1 cellular context compared by ENCODE assay signal in genomic region chr17:81821603-81822311, GRCh38.
TF ChIP-seq lines count a peak whose summit lies in the region.

No MANE protein-coding gene starts in this region.

TF ChIP-seq in K562, 482 proteins besides CTCF, POLR2A, EP300 and RAD21 (continued from another document and continues in another):
- TF ChIP-seq TSHZ1 (CRISPR knock-in tag; IDR thresholded peaks at IDR 0.05) (no peak; the same call in 1 of the 2 replicates), NONO (IDR thresholded peaks at IDR 0.05; ENCODE audit: low read depth in 2 of 2, low read length in 1 of 2) (peak in 1 of 2 experiments; percentile 25; a peak in 1 of 4 replicates), ZNF197 (CRISPR knock-in tag; IDR thresholded peaks at IDR 0.05; ENCODE audit: low read depth) (peak; percentile 80), SRSF1 (IDR thresholded peaks at IDR 0.05; ENCODE audit: low read depth, low read length) (no peak), ZHX1 (conservative IDR thresholded peaks at IDR 0.05; ENCODE audit: low read length) (no peak), GATAD2A (IDR thresholded peaks at IDR 0.05) (peak; percentile 71; the same call in 1 of the 2 replicates), ATF2 (CRISPR knock-in tag; IDR thresholded peaks at IDR 0.05) (no peak), MYNN (IDR thresholded peaks at IDR 0.05) (peak; percentile 80; the same call in 1 of the 2 replicates), MYNN (CRISPR knock-in tag; IDR thresholded peaks at IDR 0.05) (no peak), NCOA4 (IDR thresholded peaks at IDR 0.05; ENCODE audit: partially characterized antibody) (no peak), ZNF764 (CRISPR knock-in tag; IDR thresholded peaks at IDR 0.05; ENCODE audit: low read depth) (no peak), NCOA6 (IDR thresholded peaks at IDR 0.05) (no peak), NELFE (IDR thresholded peaks at IDR 0.05; ENCODE audit: insufficient read depth, insufficient read length) (no peak), NFRKB (IDR thresholded peaks at IDR 0.05; ENCODE audit: low read depth) (peak; percentile 88), ZBTB12 (CRISPR knock-in tag; IDR thresholded peaks at IDR 0.05) (no peak), KLF13 (tag; IDR thresholded peaks at IDR 0.05; ENCODE audit: borderline replicate concordance, low read depth) (no peak), ZNF583 (CRISPR knock-in tag; IDR thresholded peaks at IDR 0.05) (peak; percentile 78), MTA2 (IDR thresholded peaks at IDR 0.05; ENCODE audit: low read depth) (no peak), CBFA2T2 (conservative IDR thresholded peaks at IDR 0.05) (no peak), RBM39 (optimal IDR thresholded peaks at IDR 0.05; ENCODE audit: low read depth, low read length) (no peak), CBFB (CRISPR knock-in tag; IDR thresholded peaks at IDR 0.05) (no peak), RFX1 (IDR thresholded peaks at IDR 0.05) (no peak), FOS (IDR thresholded peaks at IDR 0.05; ENCODE audit: extremely low read depth, insufficient read length) (no peak), ZNF253 (CRISPR knock-in tag; conservative IDR thresholded peaks at IDR 0.05) (no peak), HINFP (tag; conservative IDR thresholded peaks at IDR 0.05; ENCODE audit: low read depth) (peak; percentile 62; the same call in 1 of the 2 replicates), MAFG (tag; conservative IDR thresholded peaks at IDR 0.05) (no peak), GABPA (tag; conservative IDR thresholded peaks at IDR 0.05; ENCODE audit: low read depth) (peak; percentile 79), RBM22 (IDR thresholded peaks at IDR 0.05; ENCODE audit: low read depth, low read length, poor library complexity, severe bottlenecking) (no peak), ZC3H4 (CRISPR knock-in tag; IDR thresholded peaks at IDR 0.05; ENCODE audit: borderline replicate concordance) (no peak), MTF1 (CRISPR knock-in tag; IDR thresholded peaks at IDR 0.05; ENCODE audit: borderline replicate concordance) (no peak), GABPB2 (CRISPR knock-in tag; conservative IDR thresholded peaks at IDR 0.05) (no peak; the same call in 1 of the 2 replicates), EWSR1 (IDR thresholded peaks at IDR 0.05; ENCODE audit: borderline replicate concordance, low read depth, partially characterized antibody) (no peak), MXI1 (IDR thresholded peaks at IDR 0.05; ENCODE audit: low read depth, low read length) (0 out of 2 replicates have a peak, but pooled peaks have one; percentile 17)
- TF ChIP-seq, protein P1, sequence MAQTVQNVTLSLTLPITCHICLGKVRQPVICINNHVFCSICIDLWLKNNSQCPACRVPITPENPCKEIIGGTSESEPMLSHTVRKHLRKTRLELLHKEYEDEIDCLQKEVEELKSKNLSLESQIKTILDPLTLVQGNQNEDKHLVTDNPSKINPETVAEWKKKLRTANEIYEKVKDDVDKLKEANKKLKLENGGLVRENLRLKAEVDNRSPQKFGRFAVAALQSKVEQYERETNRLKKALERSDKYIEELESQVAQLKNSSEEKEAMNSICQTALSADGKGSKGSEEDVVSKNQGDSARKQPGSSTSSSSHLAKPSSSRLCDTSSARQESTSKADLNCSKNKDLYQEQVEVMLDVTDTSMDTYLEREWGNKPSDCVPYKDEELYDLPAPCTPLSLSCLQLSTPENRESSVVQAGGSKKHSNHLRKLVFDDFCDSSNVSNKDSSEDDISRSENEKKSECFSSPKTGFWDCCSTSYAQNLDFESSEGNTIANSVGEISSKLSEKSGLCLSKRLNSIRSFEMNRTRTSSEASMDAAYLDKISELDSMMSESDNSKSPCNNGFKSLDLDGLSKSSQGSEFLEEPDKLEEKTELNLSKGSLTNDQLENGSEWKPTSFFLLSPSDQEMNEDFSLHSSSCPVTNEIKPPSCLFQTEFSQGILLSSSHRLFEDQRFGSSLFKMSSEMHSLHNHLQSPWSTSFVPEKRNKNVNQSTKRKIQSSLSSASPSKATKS (CRISPR knock-in tag; IDR thresholded peaks at IDR 0.05): no peak
- TF ChIP-seq, protein P2, sequence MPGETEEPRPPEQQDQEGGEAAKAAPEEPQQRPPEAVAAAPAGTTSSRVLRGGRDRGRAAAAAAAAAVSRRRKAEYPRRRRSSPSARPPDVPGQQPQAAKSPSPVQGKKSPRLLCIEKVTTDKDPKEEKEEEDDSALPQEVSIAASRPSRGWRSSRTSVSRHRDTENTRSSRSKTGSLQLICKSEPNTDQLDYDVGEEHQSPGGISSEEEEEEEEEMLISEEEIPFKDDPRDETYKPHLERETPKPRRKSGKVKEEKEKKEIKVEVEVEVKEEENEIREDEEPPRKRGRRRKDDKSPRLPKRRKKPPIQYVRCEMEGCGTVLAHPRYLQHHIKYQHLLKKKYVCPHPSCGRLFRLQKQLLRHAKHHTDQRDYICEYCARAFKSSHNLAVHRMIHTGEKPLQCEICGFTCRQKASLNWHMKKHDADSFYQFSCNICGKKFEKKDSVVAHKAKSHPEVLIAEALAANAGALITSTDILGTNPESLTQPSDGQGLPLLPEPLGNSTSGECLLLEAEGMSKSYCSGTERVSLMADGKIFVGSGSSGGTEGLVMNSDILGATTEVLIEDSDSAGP (CRISPR knock-in tag; IDR thresholded peaks at IDR 0.05): no peak
- TF ChIP-seq, protein P3, sequence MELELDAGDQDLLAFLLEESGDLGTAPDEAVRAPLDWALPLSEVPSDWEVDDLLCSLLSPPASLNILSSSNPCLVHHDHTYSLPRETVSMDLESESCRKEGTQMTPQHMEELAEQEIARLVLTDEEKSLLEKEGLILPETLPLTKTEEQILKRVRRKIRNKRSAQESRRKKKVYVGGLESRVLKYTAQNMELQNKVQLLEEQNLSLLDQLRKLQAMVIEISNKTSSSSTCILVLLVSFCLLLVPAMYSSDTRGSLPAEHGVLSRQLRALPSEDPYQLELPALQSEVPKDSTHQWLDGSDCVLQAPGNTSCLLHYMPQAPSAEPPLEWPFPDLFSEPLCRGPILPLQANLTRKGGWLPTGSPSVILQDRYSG (tag; conservative IDR thresholded peaks at IDR 0.05; ENCODE audit: low read depth): peak; percentile 92; the same call in 1 of the 2 replicates
- TF ChIP-seq, protein P4, sequence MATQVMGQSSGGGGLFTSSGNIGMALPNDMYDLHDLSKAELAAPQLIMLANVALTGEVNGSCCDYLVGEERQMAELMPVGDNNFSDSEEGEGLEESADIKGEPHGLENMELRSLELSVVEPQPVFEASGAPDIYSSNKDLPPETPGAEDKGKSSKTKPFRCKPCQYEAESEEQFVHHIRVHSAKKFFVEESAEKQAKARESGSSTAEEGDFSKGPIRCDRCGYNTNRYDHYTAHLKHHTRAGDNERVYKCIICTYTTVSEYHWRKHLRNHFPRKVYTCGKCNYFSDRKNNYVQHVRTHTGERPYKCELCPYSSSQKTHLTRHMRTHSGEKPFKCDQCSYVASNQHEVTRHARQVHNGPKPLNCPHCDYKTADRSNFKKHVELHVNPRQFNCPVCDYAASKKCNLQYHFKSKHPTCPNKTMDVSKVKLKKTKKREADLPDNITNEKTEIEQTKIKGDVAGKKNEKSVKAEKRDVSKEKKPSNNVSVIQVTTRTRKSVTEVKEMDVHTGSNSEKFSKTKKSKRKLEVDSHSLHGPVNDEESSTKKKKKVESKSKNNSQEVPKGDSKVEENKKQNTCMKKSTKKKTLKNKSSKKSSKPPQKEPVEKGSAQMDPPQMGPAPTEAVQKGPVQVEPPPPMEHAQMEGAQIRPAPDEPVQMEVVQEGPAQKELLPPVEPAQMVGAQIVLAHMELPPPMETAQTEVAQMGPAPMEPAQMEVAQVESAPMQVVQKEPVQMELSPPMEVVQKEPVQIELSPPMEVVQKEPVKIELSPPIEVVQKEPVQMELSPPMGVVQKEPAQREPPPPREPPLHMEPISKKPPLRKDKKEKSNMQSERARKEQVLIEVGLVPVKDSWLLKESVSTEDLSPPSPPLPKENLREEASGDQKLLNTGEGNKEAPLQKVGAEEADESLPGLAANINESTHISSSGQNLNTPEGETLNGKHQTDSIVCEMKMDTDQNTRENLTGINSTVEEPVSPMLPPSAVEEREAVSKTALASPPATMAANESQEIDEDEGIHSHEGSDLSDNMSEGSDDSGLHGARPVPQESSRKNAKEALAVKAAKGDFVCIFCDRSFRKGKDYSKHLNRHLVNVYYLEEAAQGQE (CRISPR knock-in tag; IDR thresholded peaks at IDR 0.05; ENCODE audit: low read depth): peak; percentile 22; the same call in 1 of the 2 replicates
- TF ChIP-seq, protein P5, sequence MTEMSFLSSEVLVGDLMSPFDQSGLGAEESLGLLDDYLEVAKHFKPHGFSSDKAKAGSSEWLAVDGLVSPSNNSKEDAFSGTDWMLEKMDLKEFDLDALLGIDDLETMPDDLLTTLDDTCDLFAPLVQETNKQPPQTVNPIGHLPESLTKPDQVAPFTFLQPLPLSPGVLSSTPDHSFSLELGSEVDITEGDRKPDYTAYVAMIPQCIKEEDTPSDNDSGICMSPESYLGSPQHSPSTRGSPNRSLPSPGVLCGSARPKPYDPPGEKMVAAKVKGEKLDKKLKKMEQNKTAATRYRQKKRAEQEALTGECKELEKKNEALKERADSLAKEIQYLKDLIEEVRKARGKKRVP (CRISPR knock-in tag; IDR thresholded peaks at IDR 0.05): no peak
- TF ChIP-seq, protein P6, sequence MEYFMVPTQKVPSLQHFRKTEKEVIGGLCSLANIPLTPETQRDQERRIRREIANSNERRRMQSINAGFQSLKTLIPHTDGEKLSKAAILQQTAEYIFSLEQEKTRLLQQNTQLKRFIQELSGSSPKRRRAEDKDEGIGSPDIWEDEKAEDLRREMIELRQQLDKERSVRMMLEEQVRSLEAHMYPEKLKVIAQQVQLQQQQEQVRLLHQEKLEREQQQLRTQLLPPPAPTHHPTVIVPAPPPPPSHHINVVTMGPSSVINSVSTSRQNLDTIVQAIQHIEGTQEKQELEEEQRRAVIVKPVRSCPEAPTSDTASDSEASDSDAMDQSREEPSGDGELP (CRISPR knock-in tag; IDR thresholded peaks at IDR 0.05; ENCODE audit: borderline replicate concordance): peak; percentile 80; the same call in 1 of the 2 replicates
